ENCODE assay signal across 10 cellular contexts in the genomic region with DNA sequence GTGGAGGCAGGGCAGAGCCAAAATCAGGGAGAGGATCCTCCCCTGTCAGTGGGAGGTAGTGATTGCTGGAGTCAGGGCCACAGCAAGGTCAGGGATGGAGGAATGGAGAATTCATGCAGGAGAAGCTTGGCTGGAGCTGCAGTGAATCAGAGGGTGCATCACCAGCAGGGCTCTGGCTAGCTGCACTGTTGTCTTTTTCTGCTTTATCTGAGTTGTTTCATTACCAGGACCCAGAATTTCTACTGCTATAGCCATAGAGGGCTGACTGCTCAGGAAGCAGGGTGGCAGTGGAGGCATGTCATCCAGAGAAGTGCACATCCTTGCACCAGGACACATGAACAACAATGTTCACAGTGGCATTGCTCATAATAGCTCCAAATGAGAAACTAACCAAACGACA.
DNase-seq lines count a peak whose midpoint lies in the region; ATAC-seq and TF ChIP-seq lines count a peak whose summit lies in the region.
"Had no signal": no experiment of that assay in that cellular context is flagged by ENCODE, and none has a peak within 500 bp of the region (broad histone marks: within the 10 kb centered on the region; RNA-seq: fewer than 3 reads in every experiment).

No MANE protein-coding gene starts in this region.

- DNase-seq in HFFc6: peak; percentile 91
- DNase-seq in dermis blood vessel endothelial cell: peak; percentile 54
- peak; percentile 78 to 89 for DNase-seq in lower leg skin (ENCODE audit: low spot score in 2 of 2)
- DNase-seq in suprapubic skin (ENCODE audit: low spot score in 2 of 2): peak in 1 of 2 donors; percentile 80
- no peak for DNase-seq in NCI-H187 (lab: John Stamatoyannopoulos, UW)
- no peak for DNase-seq in stimulated activated naive CD8-positive, alpha-beta T cell treated with anti-CD3 and anti-CD28 coated beads, Interleukin-15, amount 100 ng/mL, for 72 hours
- no peak for DNase-seq in NCI-H1436 (lab: John Stamatoyannopoulos, UW)
- DNase-seq: activated naive CD8-positive, alpha-beta T cell treated with anti-CD3 and anti-CD28 coated beads for 36 hours; T-helper 2 cell had no signal

- peaks cover 13% of the 10 kb centered on the region for H3K9me3 Mint-ChIP-seq in HFFc6
- H3K9me3 Mint-ChIP-seq in stimulated activated naive CD8-positive, alpha-beta T cell treated with anti-CD3 and anti-CD28 coated beads, Interleukin-15, amount 100 ng/mL, for 72 hours: no peaks in the 10 kb centered on the region
- H3K9me3 Mint-ChIP-seq: activated naive CD8-positive, alpha-beta T cell treated with anti-CD3 and anti-CD28 coated beads for 36 hours had no signal

- H3K27ac ChIP-seq in suprapubic skin: peak overlapping the region; percentile 82

- no peaks in the 10 kb centered on the region for H3K9me3 ChIP-seq in suprapubic skin

- H3K27me3 ChIP-seq in suprapubic skin: no peaks in the 10 kb centered on the region

- no peak for ATAC-seq in stimulated activated naive CD8-positive, alpha-beta T cell treated with anti-CD3 and anti-CD28 coated beads, Interleukin-15, amount 100 ng/mL, for 72 hours
- no peak for ATAC-seq in GM21526 (IDR thresholded peaks at IDR 0.05; ENCODE audit: low FRiP score, unreplicated experiment)

- intact Hi-C loops in lower leg skin (cut with DNase I; ENCODE audit: low total_unique reads): no loop called here

- H3K4me1 ChIP-seq in suprapubic skin: peaks cover 34% of the 10 kb centered on the region

- no peaks in the 10 kb centered on the region for H3K36me3 ChIP-seq in suprapubic skin

- peak overlapping the region; percentile 99 for H3K27ac Mint-ChIP-seq in HFFc6
- no peak overlapping the region for H3K27ac Mint-ChIP-seq in stimulated activated naive CD8-positive, alpha-beta T cell treated with anti-CD3 and anti-CD28 coated beads, Interleukin-15, amount 100 ng/mL, for 72 hours
- H3K27ac Mint-ChIP-seq: activated naive CD8-positive, alpha-beta T cell treated with anti-CD3 and anti-CD28 coated beads for 36 hours had no signal

- peaks cover 4% of the 10 kb centered on the region for H3K36me3 Mint-ChIP-seq in HFFc6 (ENCODE audit: low read depth)
- H3K36me3 Mint-ChIP-seq: activated naive CD8-positive, alpha-beta T cell treated with anti-CD3 and anti-CD28 coated beads for 36 hours had no signal

- no peak for TF ChIP-seq CTCF in HFFc6 (IDR thresholded peaks at IDR 0.05)
- no peak for TF ChIP-seq CTCF in lower leg skin (IDR thresholded peaks at IDR 0.05)
- TF ChIP-seq CTCF in suprapubic skin (IDR thresholded peaks at IDR 0.05): no peak

- H3K4me3 ChIP-seq in lower leg skin (ENCODE audit: low read depth, poor library complexity, severe bottlenecking): no peak overlapping the region
- no peak overlapping the region for H3K4me3 ChIP-seq in suprapubic skin

- H3K4me3 Mint-ChIP-seq in HFFc6: peak overlapping the region; percentile 80
- no peak overlapping the region for H3K4me3 Mint-ChIP-seq in stimulated activated naive CD8-positive, alpha-beta T cell treated with anti-CD3 and anti-CD28 coated beads, Interleukin-15, amount 100 ng/mL, for 72 hours
- H3K4me3 Mint-ChIP-seq: activated naive CD8-positive, alpha-beta T cell treated with anti-CD3 and anti-CD28 coated beads for 36 hours had no signal

- TF ChIP-seq EP300 in suprapubic skin (IDR thresholded peaks at IDR 0.05): no peak

- 68 to 73% methylated on average over 1 of the region's 1 CpG for WGBS in lower leg skin, 2 donors
- 71% methylated on average over 1 of the region's 1 CpG for WGBS in suprapubic skin

- H3K27me3 Mint-ChIP-seq in HFFc6 (ENCODE audit: insufficient read depth): no peaks in the 10 kb centered on the region; the same call in 1 of the 2 replicates
- H3K27me3 Mint-ChIP-seq in stimulated activated naive CD8-positive, alpha-beta T cell treated with anti-CD3 and anti-CD28 coated beads, Interleukin-15, amount 100 ng/mL, for 72 hours: peaks cover 6% of the 10 kb centered on the region

- TF ChIP-seq POLR2A in lower leg skin (IDR thresholded peaks at IDR 0.05): no peak
- TF ChIP-seq POLR2A in suprapubic skin (IDR thresholded peaks at IDR 0.05): no peak

- peaks cover 87% of the 10 kb centered on the region for H3K4me1 Mint-ChIP-seq in HFFc6 (ENCODE audit: low read depth)
- peaks cover 8% of the 10 kb centered on the region for H3K4me1 Mint-ChIP-seq in stimulated activated naive CD8-positive, alpha-beta T cell treated with anti-CD3 and anti-CD28 coated beads, Interleukin-15, amount 100 ng/mL, for 72 hours

Comparison
In these comparisons a context has a peak if more than half of its experiments do, and no peak if none do; other contexts are left out.
1. DNase-seq: peak in HFFc6 (single experiment), dermis blood vessel endothelial cell (single experiment) and lower leg skin (2 of 2); none in NCI-H187 (0 of 2), stimulated activated naive CD8-positive, alpha-beta T cell treated with anti-CD3 and anti-CD28 coated beads, Interleukin-15, amount 100 ng/mL, for 72 hours (0 of 2) and NCI-H1436 (single experiment).